Comparison of ENCODE assay signal across 14 cellular contexts in genomic region chr15:59516655-59517461, GRCh38.
DNase-seq lines count a peak whose midpoint lies in the region; ATAC-seq and TF ChIP-seq lines count a peak whose summit lies in the region.
"Had no signal": no experiment of that assay in that cellular context is flagged by ENCODE, and none has a peak within 500 bp of the region (broad histone marks: within the 10 kb centered on the region; RNA-seq: fewer than 3 reads in every experiment).

No MANE protein-coding gene starts in this region.

- H3K4me3 Mint-ChIP-seq in activated B cell treated with CpG ODN at 0.5 μM for 24 hours: peak overlapping the region; percentile 71
- H3K4me3 Mint-ChIP-seq in CD8-positive, alpha-beta memory T cell: no peak overlapping the region
- H3K4me3 Mint-ChIP-seq: activated CD4-positive, alpha-beta T cell treated with anti-CD3 and anti-CD28 coated beads, Interleukin-2, amount 10 ng/mL, durations not matched to agents 24 days and 14 days had no signal

- H3K9me3 ChIP-seq in BLaER1: no peaks in the 10 kb centered on the region
- H3K9me3 ChIP-seq in CD8-positive, alpha-beta memory T cell (ENCODE audit: low read length): no peaks in the 10 kb centered on the region
- H3K9me3 ChIP-seq: ovary, uterus had no signal

- H3K36me3 Mint-ChIP-seq in activated B cell treated with CpG ODN at 0.5 μM for 24 hours (ENCODE audit: low read depth): no peaks in the 10 kb centered on the region
- no peaks in the 10 kb centered on the region for H3K36me3 Mint-ChIP-seq in CD8-positive, alpha-beta memory T cell

- H3K27me3 ChIP-seq in BLaER1: no peaks in the 10 kb centered on the region
- H3K27me3 ChIP-seq in CD8-positive, alpha-beta memory T cell (ENCODE audit: insufficient read depth, low read length, poor library complexity, severe bottlenecking): no peaks in the 10 kb centered on the region
- H3K27me3 ChIP-seq: ovary, uterus had no signal

- TF ChIP-seq CTCF in activated B cell treated with CpG ODN at 0.5 μM for 24 hours (IDR thresholded peaks at IDR 0.05): no peak

- no peaks in the 10 kb centered on the region for H3K9me3 Mint-ChIP-seq in activated B cell treated with CpG ODN at 0.5 μM for 24 hours
- H3K9me3 Mint-ChIP-seq in CD8-positive, alpha-beta memory T cell: no peaks in the 10 kb centered on the region
- H3K9me3 Mint-ChIP-seq: activated CD4-positive, alpha-beta T cell treated with anti-CD3 and anti-CD28 coated beads, Interleukin-2, amount 10 ng/mL, durations not matched to agents 24 days and 14 days had no signal

- intact Hi-C loops in activated B cell treated with CpG ODN at 0.5 μM for 24 hours (cut with micrococcal nuclease): no loop called here

- POLR2A ChIA-PET in activated B cell treated with CpG ODN at 0.5 μM for 24 hours (lab: Charles Lee): interaction anchor here (0.7 to 1.1 kb wide), 5 partner anchors 9 to 583 kb away, joined by 3 read pairs; partner anchors contain the start of gene SLTM
- POLR2A ChIA-PET in CD8-positive, alpha-beta memory T cell (lab: Charles Lee): interaction anchor here (0.6 kb wide), 1 partner anchor 435 kb away, joined by 4 read pairs; no protein-coding TSS in a partner anchor

- DNase-seq in activated B cell treated with CpG ODN at 0.5 μM for 24 hours: no peak
- DNase-seq in CD8-positive, alpha-beta memory T cell: no peak
- DNase-seq in activated naive CD4-positive, alpha-beta T cell treated with Interleukin-2 at 50 U/mL for 16 hours: no peak
- DNase-seq: activated CD4-positive, alpha-beta T cell treated with anti-CD3 and anti-CD28 coated beads, Interleukin-2, amount 10 ng/mL, durations not matched to agents 24 days and 14 days; NCI-H2029 treated with DMSO at 0.1 percent for 48 hours; ovary; stimulated activated CD4-positive, alpha-beta T cell treated with anti-CD3 and anti-CD28 coated beads, Interleukin-15, amount 100 ng/mL, for 24 hours; stimulated activated CD8-positive, alpha-beta memory T cell treated with anti-CD3 and anti-CD28 coated beads, Interleukin-4, amount 100 ng/mL, for 48 hours; uterus had no signal

- H3K27ac Mint-ChIP-seq in activated B cell treated with CpG ODN at 0.5 μM for 24 hours: peak overlapping the region; percentile 97
- no peak overlapping the region for H3K27ac Mint-ChIP-seq in CD8-positive, alpha-beta memory T cell
- H3K27ac Mint-ChIP-seq: activated CD4-positive, alpha-beta T cell treated with anti-CD3 and anti-CD28 coated beads, Interleukin-2, amount 10 ng/mL, durations not matched to agents 24 days and 14 days had no signal

- H3K27me3 Mint-ChIP-seq in activated B cell treated with CpG ODN at 0.5 μM for 24 hours: no peaks in the 10 kb centered on the region
- peaks cover 9 to 11% of the 10 kb centered on the region in 2 donors for H3K27me3 Mint-ChIP-seq in CD8-positive, alpha-beta memory T cell

- H4K20me1 ChIP-seq in BLaER1: no peaks in the 10 kb centered on the region

- no peak overlapping the region for H3K9ac ChIP-seq in BLaER1

- no peak overlapping the region for H3K4me3 ChIP-seq in BLaER1
- no peak overlapping the region for H3K4me3 ChIP-seq in CD8-positive, alpha-beta memory T cell (ENCODE audit: low read length)
- H3K4me3 ChIP-seq: ovary, uterus had no signal

- no peak overlapping the region for H3K27ac ChIP-seq in BLaER1
- no peak overlapping the region for H3K27ac ChIP-seq in CD8-positive, alpha-beta memory T cell (ENCODE audit: low read depth, low read length)
- H3K27ac ChIP-seq: ovary, uterus had no signal

- ATAC-seq in GM18907 (IDR thresholded peaks at IDR 0.05; ENCODE audit: unreplicated experiment) (peak; percentile 53), HG02870 (IDR thresholded peaks at IDR 0.05; ENCODE audit: unreplicated experiment) (peak; percentile 49), activated B cell treated with CpG ODN at 0.5 μM for 24 hours (ENCODE audit: low read depth) (peak; percentile 74), GM21360 (IDR thresholded peaks at IDR 0.05; ENCODE audit: unreplicated experiment) (no peak), HG03108 (IDR thresholded peaks at IDR 0.05; ENCODE audit: unreplicated experiment) (no peak)

- peaks cover 14% of the 10 kb centered on the region for H3K4me1 ChIP-seq in BLaER1
- H3K4me1 ChIP-seq in CD8-positive, alpha-beta memory T cell (ENCODE audit: insufficient read depth, low read length): no peaks in the 10 kb centered on the region
- H3K4me1 ChIP-seq: uterus had no signal

- H3K4me1 Mint-ChIP-seq in activated B cell treated with CpG ODN at 0.5 μM for 24 hours: peaks cover 67% of the 10 kb centered on the region
- no peaks in the 10 kb centered on the region for H3K4me1 Mint-ChIP-seq in CD8-positive, alpha-beta memory T cell

- H3K36me3 ChIP-seq in BLaER1: no peaks in the 10 kb centered on the region
- H3K36me3 ChIP-seq in CD8-positive, alpha-beta memory T cell (ENCODE audit: insufficient read depth, low read length): no peaks in the 10 kb centered on the region
- H3K36me3 ChIP-seq: ovary, uterus had no signal

- H3K4me2 ChIP-seq in BLaER1: peak overlapping the region; percentile 31; the same call in 1 of the 2 replicates

- CTCF ChIA-PET in activated B cell treated with CpG ODN at 0.5 μM for 24 hours (lab: Charles Lee): interaction anchor here (0.9 to 5.1 kb wide), 4 partner anchors 12 to 24 kb away, joined by 4 to 53 read pairs (median 8); no protein-coding TSS in a partner anchor
- CTCF ChIA-PET in CD8-positive, alpha-beta memory T cell (lab: Charles Lee): interaction anchor here (1.0 to 3.3 kb wide), 5 partner anchors 10 to 1289 kb away, joined by 3 to 18 read pairs (median 4); no protein-coding TSS in a partner anchor

Comparison
In these comparisons a context has a peak if more than half of its experiments do, and no peak if none do; other contexts are left out.
1. ATAC-seq: peak in GM18907 (single experiment), HG02870 (single experiment) and activated B cell treated with CpG ODN at 0.5 μM for 24 hours (single experiment); none in GM21360 (single experiment) and HG03108 (single experiment).